Comparison of ENCODE assay signal across 1 cellular context in the genomic region with DNA sequence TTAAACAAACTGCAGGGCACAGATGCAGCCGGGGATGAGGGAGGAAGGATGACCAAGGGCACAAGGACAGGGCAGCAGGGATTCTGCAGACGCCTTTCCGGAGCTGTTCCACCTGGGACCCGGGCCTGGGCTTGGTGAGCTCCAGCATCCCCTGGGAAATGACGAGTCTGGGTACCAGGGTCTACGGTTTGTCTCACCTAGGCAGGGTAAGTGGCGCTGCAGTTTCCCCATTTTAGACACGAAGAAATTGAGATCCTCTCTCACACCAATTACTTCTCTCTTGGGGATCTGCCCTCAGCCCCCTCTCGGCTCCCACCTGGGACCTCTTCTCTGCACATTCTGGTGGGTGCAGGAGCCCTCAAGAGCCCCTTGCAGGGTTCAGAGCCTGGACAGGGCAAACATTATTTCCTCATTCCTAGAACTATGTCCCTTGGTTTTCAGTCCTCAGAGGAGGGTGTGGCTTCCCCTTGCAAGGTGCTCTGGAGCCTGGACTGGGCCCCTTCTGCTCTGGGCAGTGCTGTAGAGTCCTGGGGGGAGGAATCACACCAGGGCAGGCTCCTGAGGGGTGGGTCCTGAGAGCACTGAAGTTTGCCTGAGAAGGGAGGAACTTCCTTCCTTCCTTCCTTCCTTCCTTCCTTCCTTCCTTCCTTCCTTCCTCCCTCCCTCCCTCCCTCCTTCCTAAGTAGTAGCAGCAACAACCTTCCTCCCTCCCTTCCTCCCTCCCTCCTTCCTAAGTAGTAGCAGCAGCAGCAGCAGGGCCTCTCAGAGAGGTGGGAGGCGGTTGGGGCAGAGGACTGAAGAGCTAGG.
TF ChIP-seq lines count a peak whose summit lies in the region.

No MANE protein-coding gene starts in this region.

TF ChIP-seq in GM12891, 5 proteins besides CTCF, POLR2A, EP300 and RAD21:
- no peak for TF ChIP-seq POLR2AphosphoS5 (IDR thresholded peaks at IDR 0.05; ENCODE audit: low read depth, low read length)
- no peak for TF ChIP-seq TAF1 (IDR thresholded peaks at IDR 0.05; ENCODE audit: low read depth, low read length)
- no peak for TF ChIP-seq POU2F2 (IDR thresholded peaks at IDR 0.05; ENCODE audit: low read depth, low read length)
- TF ChIP-seq SPI1 (IDR thresholded peaks at IDR 0.05; ENCODE audit: low read depth, low read length), result no peak
- no peak for TF ChIP-seq PAX5 (IDR thresholded peaks at IDR 0.05; ENCODE audit: insufficient read depth, low read length, severe bottlenecking)
